Comparison of ENCODE assay signal across 11 cellular contexts in the genomic region with DNA sequence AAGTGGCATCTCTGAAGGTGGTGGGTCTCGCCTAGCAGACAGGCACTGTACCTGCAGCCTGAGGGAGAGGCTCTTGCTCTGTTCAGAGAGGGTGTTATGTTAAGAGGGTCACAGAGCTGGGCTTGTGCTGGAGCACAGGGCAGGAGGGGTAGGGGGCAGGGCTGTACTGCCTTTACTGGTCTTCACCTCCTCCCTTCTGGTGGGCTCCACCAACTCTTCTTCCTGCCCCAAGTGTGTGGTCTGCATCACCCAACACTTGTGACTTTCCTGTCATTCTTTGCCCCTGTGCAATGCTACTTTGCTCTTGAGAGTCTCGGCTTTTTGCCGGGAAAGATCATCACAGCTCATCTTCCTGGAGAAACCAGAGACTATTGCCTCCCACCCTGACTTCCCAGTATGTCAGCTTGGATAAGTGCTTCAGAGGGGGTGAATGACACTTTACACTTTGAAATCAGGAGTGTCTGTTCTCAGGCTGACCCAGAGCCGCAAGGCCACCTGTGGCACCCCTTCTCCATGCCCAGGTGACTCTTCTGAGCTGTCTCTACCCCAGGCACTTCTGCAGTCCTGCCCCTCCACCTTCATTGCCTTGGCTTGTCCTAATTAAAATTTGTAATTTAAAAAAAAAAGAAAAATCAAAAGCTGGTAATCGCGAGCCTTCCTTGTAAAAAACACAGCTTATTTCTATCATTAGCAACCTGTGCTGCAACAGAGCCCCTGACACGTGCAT. TPM values are rescaled to one million over a fixed set of nuclear protein-coding genes. Genes with fewer than 3 reads are reported as not detected.
A peak's percentile ranks its signal among the peaks of the same experiment; 100 is the strongest.
DNase-seq lines count a peak whose midpoint lies in the region; ATAC-seq and TF ChIP-seq lines count a peak whose summit lies in the region.
"Had no signal": no experiment of that assay in that cellular context is flagged by ENCODE, and none has a peak within 500 bp of the region (broad histone marks: within the 10 kb centered on the region; RNA-seq: fewer than 3 reads in every experiment).

No MANE protein-coding gene starts in this region.

- H3K9me3 Mint-ChIP-seq in activated naive CD4-positive, alpha-beta T cell treated with anti-CD3 and anti-CD28 coated beads for 36 hours: no peaks in the 10 kb centered on the region
- peaks cover 5% of the 10 kb centered on the region for H3K9me3 Mint-ChIP-seq in WTC11

- ATAC-seq in WTC11 (peak; percentile 34; the same call in 1 of the 2 replicates), HG03354 (IDR thresholded peaks at IDR 0.05; ENCODE audit: poor library complexity, severe bottlenecking, unreplicated experiment) (no peak)

- no peak for TF ChIP-seq CTCF in WTC11 (IDR thresholded peaks at IDR 0.05)

- no peak for DNase-seq in activated naive CD4-positive, alpha-beta T cell treated with anti-CD3 and anti-CD28 coated beads for 36 hours
- no peak for DNase-seq in activated naive CD4-positive, alpha-beta T cell treated with anti-CD3 and anti-CD28 coated beads, Interleukin-2, amount 50 U/mL, for 16 hours
- no peak for DNase-seq in WTC11 (ENCODE audit: low spot score)
- DNase-seq in effector memory CD4-positive, alpha-beta T cell: no peak
- DNase-seq in foreskin melanocyte: no peak
- no peak for DNase-seq in anterior cingulate cortex (lab: John Stamatoyannopoulos, UW)
- DNase-seq: DMS53, NCI-H2171 treated with DMSO at 0.1 percent for 48 hours had no signal

- CTCF ChIA-PET in activated naive CD4-positive, alpha-beta T cell treated with anti-CD3 and anti-CD28 coated beads for 36 hours (lab: Charles Lee): interaction anchor here (0.6 to 7.0 kb wide), 23 partner anchors 8 to 127 kb away, joined by 3 to 51 read pairs (median 5); a partner anchor contains a TSS
- CTCF ChIA-PET in WTC11 (lab: Charles Lee): no interaction called here

- 16% methylated on average over 7 of the region's 7 CpGs for WGBS in thymus

- peaks cover 94% of the 10 kb centered on the region for H3K4me1 Mint-ChIP-seq in activated naive CD4-positive, alpha-beta T cell treated with anti-CD3 and anti-CD28 coated beads for 36 hours (ENCODE audit: low read depth)
- peaks cover 20% of the 10 kb centered on the region for H3K4me1 Mint-ChIP-seq in WTC11

- H3K4me1 ChIP-seq in effector memory CD4-positive, alpha-beta T cell (ENCODE audit: control insufficient read depth, insufficient read depth, low read length, poor library complexity, severe bottlenecking): peaks cover 96% of the 10 kb centered on the region
- peaks cover 72% of the 10 kb centered on the region for H3K4me1 ChIP-seq in thymus (ENCODE audit: control insufficient read depth, insufficient read depth, low read length)

- peak overlapping the region; percentile 60 for H3K27ac ChIP-seq in effector memory CD4-positive, alpha-beta T cell (ENCODE audit: insufficient read depth, low read length, poor library complexity, severe bottlenecking)
- peak overlapping the region; percentile 97 for H3K27ac ChIP-seq in thymus (ENCODE audit: low read depth)

- H3K27ac Mint-ChIP-seq in activated naive CD4-positive, alpha-beta T cell treated with anti-CD3 and anti-CD28 coated beads for 36 hours: peak overlapping the region; percentile 94
- no peak overlapping the region for H3K27ac Mint-ChIP-seq in WTC11

- no peaks in the 10 kb centered on the region for H3K9me3 ChIP-seq in effector memory CD4-positive, alpha-beta T cell (ENCODE audit: control insufficient read depth, low read length)
- no peaks in the 10 kb centered on the region for H3K9me3 ChIP-seq in thymus (ENCODE audit: control insufficient read depth)

- no peaks in the 10 kb centered on the region for H3K27me3 Mint-ChIP-seq in activated naive CD4-positive, alpha-beta T cell treated with anti-CD3 and anti-CD28 coated beads for 36 hours (ENCODE audit: low read depth)
- H3K27me3 Mint-ChIP-seq in WTC11 (ENCODE audit: low read depth): peaks cover 2% of the 10 kb centered on the region

- POLR2A ChIA-PET in WTC11 (lab: Charles Lee): no interaction called here

- H3K36me3 Mint-ChIP-seq in activated naive CD4-positive, alpha-beta T cell treated with anti-CD3 and anti-CD28 coated beads for 36 hours (ENCODE audit: low read depth): no peaks in the 10 kb centered on the region
- H3K36me3 Mint-ChIP-seq in WTC11: no peaks in the 10 kb centered on the region

- intact Hi-C loops in activated naive CD4-positive, alpha-beta T cell treated with anti-CD3 and anti-CD28 coated beads for 36 hours (cut with micrococcal nuclease): loop anchor here (1.0 to 2.0 kb wide), 4 partner anchors 40 to 183 kb away; no protein-coding TSS in a partner anchor

- peak overlapping the region; percentile 55 for H3K4me3 Mint-ChIP-seq in activated naive CD4-positive, alpha-beta T cell treated with anti-CD3 and anti-CD28 coated beads for 36 hours
- no peak overlapping the region for H3K4me3 Mint-ChIP-seq in WTC11

- H3K4me3 ChIP-seq in effector memory CD4-positive, alpha-beta T cell (ENCODE audit: insufficient read depth, low read depth, low read length, poor library complexity, severe bottlenecking): peak overlapping the region; percentile 3
- peak overlapping the region; percentile 24 for H3K4me3 ChIP-seq in thymus (ENCODE audit: low read length)

- no peaks in the 10 kb centered on the region for H3K27me3 ChIP-seq in effector memory CD4-positive, alpha-beta T cell (replicated peaks; ENCODE audit: control insufficient read depth, insufficient read depth, low read length, poor library complexity, severe bottlenecking)
- no peaks in the 10 kb centered on the region for H3K27me3 ChIP-seq in thymus (ENCODE audit: control insufficient read depth, insufficient read depth)

- H3K36me3 ChIP-seq in effector memory CD4-positive, alpha-beta T cell (ENCODE audit: control insufficient read depth, insufficient read depth, low read length): no peaks in the 10 kb centered on the region
- peaks cover 4% of the 10 kb centered on the region for H3K36me3 ChIP-seq in thymus (ENCODE audit: control insufficient read depth, insufficient read depth)

TF ChIP-seq in WTC11, 78 proteins besides CTCF, POLR2A, EP300 and RAD21:
- TF ChIP-seq NFE2L1 (CRISPR knock-in tag; IDR thresholded peaks at IDR 0.05): no peak
- TF ChIP-seq, protein P1, sequence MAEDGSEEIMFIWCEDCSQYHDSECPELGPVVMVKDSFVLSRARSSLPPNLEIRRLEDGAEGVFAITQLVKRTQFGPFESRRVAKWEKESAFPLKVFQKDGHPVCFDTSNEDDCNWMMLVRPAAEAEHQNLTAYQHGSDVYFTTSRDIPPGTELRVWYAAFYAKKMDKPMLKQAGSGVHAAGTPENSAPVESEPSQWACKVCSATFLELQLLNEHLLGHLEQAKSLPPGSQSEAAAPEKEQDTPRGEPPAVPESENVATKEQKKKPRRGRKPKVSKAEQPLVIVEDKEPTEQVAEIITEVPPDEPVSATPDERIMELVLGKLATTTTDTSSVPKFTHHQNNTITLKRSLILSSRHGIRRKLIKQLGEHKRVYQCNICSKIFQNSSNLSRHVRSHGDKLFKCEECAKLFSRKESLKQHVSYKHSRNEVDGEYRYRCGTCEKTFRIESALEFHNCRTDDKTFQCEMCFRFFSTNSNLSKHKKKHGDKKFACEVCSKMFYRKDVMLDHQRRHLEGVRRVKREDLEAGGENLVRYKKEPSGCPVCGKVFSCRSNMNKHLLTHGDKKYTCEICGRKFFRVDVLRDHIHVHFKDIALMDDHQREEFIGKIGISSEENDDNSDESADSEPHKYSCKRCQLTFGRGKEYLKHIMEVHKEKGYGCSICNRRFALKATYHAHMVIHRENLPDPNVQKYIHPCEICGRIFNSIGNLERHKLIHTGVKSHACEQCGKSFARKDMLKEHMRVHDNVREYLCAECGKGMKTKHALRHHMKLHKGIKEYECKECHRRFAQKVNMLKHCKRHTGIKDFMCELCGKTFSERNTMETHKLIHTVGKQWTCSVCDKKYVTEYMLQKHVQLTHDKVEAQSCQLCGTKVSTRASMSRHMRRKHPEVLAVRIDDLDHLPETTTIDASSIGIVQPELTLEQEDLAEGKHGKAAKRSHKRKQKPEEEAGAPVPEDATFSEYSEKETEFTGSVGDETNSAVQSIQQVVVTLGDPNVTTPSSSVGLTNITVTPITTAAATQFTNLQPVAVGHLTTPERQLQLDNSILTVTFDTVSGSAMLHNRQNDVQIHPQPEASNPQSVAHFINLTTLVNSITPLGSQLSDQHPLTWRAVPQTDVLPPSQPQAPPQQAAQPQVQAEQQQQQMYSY (CRISPR knock-in tag; IDR thresholded peaks at IDR 0.05): no peak
- TF ChIP-seq, protein P2, sequence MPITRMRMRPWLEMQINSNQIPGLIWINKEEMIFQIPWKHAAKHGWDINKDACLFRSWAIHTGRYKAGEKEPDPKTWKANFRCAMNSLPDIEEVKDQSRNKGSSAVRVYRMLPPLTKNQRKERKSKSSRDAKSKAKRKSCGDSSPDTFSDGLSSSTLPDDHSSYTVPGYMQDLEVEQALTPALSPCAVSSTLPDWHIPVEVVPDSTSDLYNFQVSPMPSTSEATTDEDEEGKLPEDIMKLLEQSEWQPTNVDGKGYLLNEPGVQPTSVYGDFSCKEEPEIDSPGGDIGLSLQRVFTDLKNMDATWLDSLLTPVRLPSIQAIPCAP (CRISPR knock-in tag; IDR thresholded peaks at IDR 0.05): no peak
- TF ChIP-seq CREM (CRISPR knock-in tag; IDR thresholded peaks at IDR 0.05): no peak
- TF ChIP-seq, protein P3, sequence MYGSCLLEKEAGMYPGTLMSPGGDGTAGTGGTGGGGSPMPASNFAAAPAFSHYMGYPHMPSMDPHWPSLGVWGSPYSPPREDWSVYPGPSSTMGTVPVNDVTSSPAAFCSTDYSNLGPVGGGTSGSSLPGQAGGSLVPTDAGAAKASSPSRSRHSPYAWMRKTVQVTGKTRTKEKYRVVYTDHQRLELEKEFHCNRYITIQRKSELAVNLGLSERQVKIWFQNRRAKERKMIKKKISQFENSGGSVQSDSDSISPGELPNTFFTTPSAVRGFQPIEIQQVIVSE (CRISPR knock-in tag; IDR thresholded peaks at IDR 0.05; ENCODE audit: borderline replicate concordance): no peak
- TF ChIP-seq ZNF263 (CRISPR knock-in tag; IDR thresholded peaks at IDR 0.05; ENCODE audit: low read depth): no peak
- TF ChIP-seq FOXP1 (CRISPR knock-in tag; IDR thresholded peaks at IDR 0.05; ENCODE audit: borderline replicate concordance): no peak

RNA-seq across cellular contexts. Expression of a gene that starts 38.4 kb away (rescaled TPM):
- total RNA-seq in activated naive CD4-positive, alpha-beta T cell treated with anti-CD3 and anti-CD28 coated beads for 36 hours: 100 to 1,000 TPM; 213 to 226 TPM
- total RNA-seq in WTC11 (2021): 1.9 to 2.4 TPM (median 2.3 TPM) in 3 replicates
- polyA plus RNA-seq in thymus: 99.0 TPM
- total RNA-seq: fibroblast of villous mesenchyme had no signal

Comparison
In these comparisons a context has a peak if more than half of its experiments do, and no peak if none do; other contexts are left out.
1. RNA of a gene that starts 38.4 kb away (total RNA-seq): 213 to 226 TPM in activated naive CD4-positive, alpha-beta T cell treated with anti-CD3 and anti-CD28 coated beads for 36 hours; 1.9 to 2.4 TPM in WTC11; every median in the first group is over 10 times any median in the second.